8 cellular contexts compared by ENCODE assay signal in genomic region chr1:166910396-166910994, GRCh38. TPM values are rescaled to one million over a fixed set of nuclear protein-coding genes. Genes with fewer than 3 reads are reported as not detected.
DNase-seq lines count a peak whose midpoint lies in the region; ATAC-seq lines count a peak whose summit lies in the region.

No MANE protein-coding gene starts in this region.

- ATAC-seq in GM19455 (IDR thresholded peaks at IDR 0.05; ENCODE audit: unreplicated experiment) (peak; percentile 98), HG03558 (IDR thresholded peaks at IDR 0.05; ENCODE audit: extremely low read depth, unreplicated experiment) (peak; percentile 86)

- peak; percentile 84 for DNase-seq in CMK (ENCODE audit: low read depth)
- peak; percentile 89 for DNase-seq in NCI-H526 treated with DMSO at 0.1 percent for 48 hours (lab: John Stamatoyannopoulos, UW)
- peak; percentile 69 for DNase-seq in activated CD4-positive, alpha-beta T cell treated with anti-CD3 and anti-CD28 coated beads, Interleukin-2, amount 50 U/mL, for 1 hour
- peak; percentile 90 to 92 for DNase-seq in dermis microvascular lymphatic vessel endothelial cell (ENCODE audit: low read depth in 2 of 2)
- peak; percentile 91 for DNase-seq in medulla oblongata (ENCODE audit: extremely low spot score)
- DNase-seq in stimulated activated CD8-positive, alpha-beta memory T cell treated with anti-CD3 and anti-CD28 coated beads, Interleukin-4, amount 100 ng/mL, for 1 hour (ENCODE audit: low read depth in 2 of 2, low spot score in 1 of 2) = peak; percentile 33 to 52

RNA-seq across cellular contexts. Expression of gene TADA1, which starts 34.4 kb away (rescaled TPM):
- total RNA-seq in dermis microvascular lymphatic vessel endothelial cell = 8.3 and 10.1 TPM in 2 replicates

Comparison
In these comparisons a context has a peak if more than half of its experiments do, and no peak if none do; other contexts are left out.
1. Peak in every context shown above with its lines: DNase-seq and ATAC-seq.